In genomic region chr11:94424662-94425061, GRCh38 we compare ENCODE assay signal across 21 cellular contexts. TPM values are rescaled to one million over a fixed set of nuclear protein-coding genes. Genes with fewer than 3 reads are reported as not detected.
DNase-seq lines count a peak whose midpoint lies in the region; ATAC-seq, FAIRE-seq and TF ChIP-seq lines count a peak whose summit lies in the region.
"Had no signal": no experiment of that assay in that cellular context is flagged by ENCODE, and none has a peak within 500 bp of the region (broad histone marks: within the 10 kb centered on the region; RNA-seq: fewer than 3 reads in every experiment).

No MANE protein-coding gene starts in this region.

- H3K4me2 ChIP-seq in A549 = no peak overlapping the region
- H3K4me2 ChIP-seq in IMR-90 (ENCODE audit: low read depth, low read length) = no peak overlapping the region

- no peak overlapping the region for H3K14ac ChIP-seq in IMR-90 (replicated peaks; ENCODE audit: low read depth, low read length)

- POLR2A ChIA-PET in A549 (lab: Yijun Ruan, JAX) = no interaction called here
- POLR2A ChIA-PET in IMR-90 (lab: Charles Lee; ENCODE audit: unreplicated experiment) = no interaction called here

- TF ChIP-seq CTCF in A549 (IDR thresholded peaks at IDR 0.05) (no peak), IMR-90 (conservative IDR thresholded peaks at IDR 0.05; ENCODE audit: low read depth, low read length) (no peak), bronchial epithelial cell (IDR thresholded peaks at IDR 0.05; ENCODE audit: insufficient read depth, low read length, severe bottlenecking) (no peak), fibroblast of pulmonary artery (IDR thresholded peaks at IDR 0.05; ENCODE audit: low read length, missing control alignments) (no peak)

- 72% methylated on average over 2 of the region's 2 CpGs for WGBS in A549 (ENCODE audit: missing lambda C conversion rate)
- WGBS in IMR-90 (ENCODE audit: extremely low coverage in 2 of 2, insufficient read length in 1 of 2), 2 experiments = no CpG with 5 or more reads among the region's 2 CpGs

- H4K5ac ChIP-seq in IMR-90 (ENCODE audit: low read depth, low read length) = no peak overlapping the region

- H3K9me1 ChIP-seq in IMR-90 (ENCODE audit: insufficient read depth, low read length) = peaks cover 6% of the 10 kb centered on the region; the same call in 1 of the 2 replicates

- H3K4me3 Mint-ChIP-seq in activated T-helper 1 cell treated with anti-CD3 and anti-CD28 coated beads, Interleukin-12 subunit alpha, Interleukin-12 subunit beta, Interleukin-2, Interleukin-4 antibody, amounts not matched to agents 30 ng/mL and 10 ng/mL and 1 ng/mL, durations not matched to agents 14 hours and 24 hours and 36 hours = no peak overlapping the region

- TF ChIP-seq RAD21 in A549 (conservative IDR thresholded peaks at IDR 0.05 in 1 of 2, IDR thresholded peaks at IDR 0.05 in 1 of 2) (no peak), IMR-90 (IDR thresholded peaks at IDR 0.05; ENCODE audit: low read length) (no peak)

- no peak overlapping the region for H3K56ac ChIP-seq in IMR-90 (ENCODE audit: extremely low read depth, insufficient read depth, low read length)

- FAIRE-seq in A549 (lab: Jason Lieb, UNC) (no peak), bronchial epithelial cell (lab: Jason Lieb, UNC) (no peak)
- FAIRE-seq: G401.6, GM12891 had no signal

- no peak for ATAC-seq in A549
- 0 out of 2 replicates have a peak, but pooled peaks have one; percentile 21 for ATAC-seq in IMR-90 (ENCODE audit: low read depth)
- no peak for ATAC-seq in HG02678 (IDR thresholded peaks at IDR 0.05; ENCODE audit: unreplicated experiment)
- ATAC-seq: Panc1, Right ventricle myocardium inferior had no signal

- no peak for DNase-seq in A549 (ENCODE audit: low read depth in 1 of 2, low spot score in 1 of 2)
- peak; percentile 41 for DNase-seq in IMR-90
- peak; percentile 62 for DNase-seq in bronchial epithelial cell (ENCODE audit: low read depth)
- peak; percentile 38 for DNase-seq in fibroblast of pulmonary artery (ENCODE audit: low read depth)
- DNase-seq in hypothalamus (lab: John Stamatoyannopoulos, UW) = no peak
- no peak for DNase-seq in activated T-helper 1 cell treated with anti-CD3 and anti-CD28 coated beads, Interleukin-12 subunit alpha, Interleukin-12 subunit beta, Interleukin-2, Interleukin-4 antibody, amounts not matched to agents 30 ng/mL and 10 ng/mL and 1 ng/mL, durations not matched to agents 14 hours and 24 hours and 36 hours (ENCODE audit: low spot score)
- no peak for DNase-seq in nucleus accumbens (lab: John Stamatoyannopoulos, UW)
- DNase-seq: 8988T, COR-L47, DMS53, KBM-7, NCI-H1092 treated with DMSO at 0.1 percent for 48 hours, NCI-H1694, NCI-H774 had no signal

- no peak overlapping the region for H2BK15ac ChIP-seq in IMR-90 (ENCODE audit: low read depth, low read length)

- no peak overlapping the region for H4K91ac ChIP-seq in IMR-90 (ENCODE audit: insufficient read depth, low read depth, low read length)

- TF ChIP-seq EP300 in A549 (IDR thresholded peaks at IDR 0.05) = no peak

- dilution Hi-C loops in IMR-90 (cut with HindIII; ENCODE audit: low sequenced_read_pairs, unreplicated experiment) = no loop called here

- H3K4me1 Mint-ChIP-seq in activated T-helper 1 cell treated with anti-CD3 and anti-CD28 coated beads, Interleukin-12 subunit alpha, Interleukin-12 subunit beta, Interleukin-2, Interleukin-4 antibody, amounts not matched to agents 30 ng/mL and 10 ng/mL and 1 ng/mL, durations not matched to agents 14 hours and 24 hours and 36 hours (ENCODE audit: low read depth) = no peaks in the 10 kb centered on the region

- H4K8ac ChIP-seq in IMR-90 (ENCODE audit: low read depth in 2 of 2, low read length in 2 of 2) = no peak overlapping the region

- no peak overlapping the region for H2BK20ac ChIP-seq in IMR-90 (ENCODE audit: low read depth, low read length)

- H3K27ac Mint-ChIP-seq in activated T-helper 1 cell treated with anti-CD3 and anti-CD28 coated beads, Interleukin-12 subunit alpha, Interleukin-12 subunit beta, Interleukin-2, Interleukin-4 antibody, amounts not matched to agents 30 ng/mL and 10 ng/mL and 1 ng/mL, durations not matched to agents 14 hours and 24 hours and 36 hours = no peak overlapping the region

- H2AK5ac ChIP-seq in IMR-90 (ENCODE audit: low read depth, low read length) = no peak overlapping the region

- H2AK9ac ChIP-seq in IMR-90 (replicated peaks; ENCODE audit: low read depth, low read length, poor library complexity) = no peak overlapping the region

- H3K9me3 ChIP-seq in A549 = no peaks in the 10 kb centered on the region
- no peaks in the 10 kb centered on the region for H3K9me3 ChIP-seq in IMR-90 (ENCODE audit: control insufficient read depth, insufficient read depth, low read length)

- H3K4me3 ChIP-seq in A549 (no peak overlapping the region), IMR-90 (ENCODE audit: insufficient read depth, low read depth, low read length) (no peak overlapping the region), bronchial epithelial cell (ENCODE audit: low read depth, low read length) (no peak overlapping the region), fibroblast of pulmonary artery (replicated peaks; ENCODE audit: low read depth, low read length) (no peak overlapping the region)

- no peak overlapping the region for H3K4ac ChIP-seq in IMR-90 (ENCODE audit: low read depth, low read length)

- no peak overlapping the region for H3K27ac ChIP-seq in A549
- H3K27ac ChIP-seq in IMR-90 (ENCODE audit: insufficient read depth, low read length) = no peak overlapping the region
- H3K27ac ChIP-seq: C4-2B had no signal

- H2BK5ac ChIP-seq in IMR-90 (ENCODE audit: low read depth, low read length, poor library complexity, severe bottlenecking) = no peak overlapping the region

- intact Hi-C loops in IMR-90 (cut with micrococcal nuclease) = loop anchor here (5.0 kb wide), 1 partner anchor 187 kb away; no protein-coding TSS in a partner anchor
- intact Hi-C loops in activated T-helper 1 cell treated with anti-CD3 and anti-CD28 coated beads, Interleukin-12 subunit alpha, Interleukin-12 subunit beta, Interleukin-2, Interleukin-4 antibody, amounts not matched to agents 30 ng/mL and 10 ng/mL and 1 ng/mL, durations not matched to agents 14 hours and 24 hours and 36 hours (cut with micrococcal nuclease) = no loop called here

- CTCF ChIA-PET in A549 (lab: Yijun Ruan, JAX) = interaction anchor here (0.9 kb wide), 1 partner anchor 253 kb away, joined by 3 read pairs; no protein-coding TSS in a partner anchor
- CTCF ChIA-PET in IMR-90 (lab: Yijun Ruan, JAX) = interaction anchor here (0.6 kb wide), 1 partner anchor 335 kb away, joined by 3 read pairs; no protein-coding TSS in a partner anchor

- H3K27me3 ChIP-seq in IMR-90 (ENCODE audit: control insufficient read depth, insufficient read depth, low read length) (no peaks in the 10 kb centered on the region), bronchial epithelial cell (ENCODE audit: control insufficient read depth, insufficient read depth, low read length) (no peaks in the 10 kb centered on the region)

- H2AFZ ChIP-seq in IMR-90 (replicated peaks; ENCODE audit: low read length, poor library complexity) = no peak overlapping the region

- 0 out of 3 replicates have a peak, but pooled peaks cover 6% of the 10 kb centered on the region for H3K4me1 ChIP-seq in A549
- peaks cover 3% of the 10 kb centered on the region; the same call in 1 of the 2 replicates for H3K4me1 ChIP-seq in IMR-90 (ENCODE audit: control insufficient read depth, insufficient read depth, low read length)

- in situ Hi-C loops in IMR-90 (cut with MboI; ENCODE audit: low sequenced_read_pairs) = loop anchor here (10.0 kb wide), 1 partner anchor 250 kb away; no protein-coding TSS in a partner anchor

- H3K36me3 ChIP-seq in IMR-90 (ENCODE audit: control insufficient read depth, insufficient read depth, low read length) = peaks cover 2% of the 10 kb centered on the region
- no peaks in the 10 kb centered on the region for H3K36me3 ChIP-seq in bronchial epithelial cell (ENCODE audit: control insufficient read depth, insufficient read depth, low read length)

- no peak overlapping the region for H3K18ac ChIP-seq in IMR-90 (ENCODE audit: low read depth, low read length)

- peaks cover 36% of the 10 kb centered on the region for H3K36me3 Mint-ChIP-seq in activated T-helper 1 cell treated with anti-CD3 and anti-CD28 coated beads, Interleukin-12 subunit alpha, Interleukin-12 subunit beta, Interleukin-2, Interleukin-4 antibody, amounts not matched to agents 30 ng/mL and 10 ng/mL and 1 ng/mL, durations not matched to agents 14 hours and 24 hours and 36 hours (ENCODE audit: low read depth)

- H3K9me3 Mint-ChIP-seq in activated T-helper 1 cell treated with anti-CD3 and anti-CD28 coated beads, Interleukin-12 subunit alpha, Interleukin-12 subunit beta, Interleukin-2, Interleukin-4 antibody, amounts not matched to agents 30 ng/mL and 10 ng/mL and 1 ng/mL, durations not matched to agents 14 hours and 24 hours and 36 hours = no peaks in the 10 kb centered on the region

- TF ChIP-seq POLR2A in A549 (IDR thresholded peaks at IDR 0.05; ENCODE audit: low read length) (no peak), IMR-90 (IDR thresholded peaks at IDR 0.05; ENCODE audit: low read depth, low read length) (no peak)

- BruUV-seq in IMR-90 (replicated peaks; lab: Mats Ljungman, UMichigan) = no TSS peak

- no peaks in the 10 kb centered on the region for H4K20me1 ChIP-seq in IMR-90 (ENCODE audit: insufficient read depth, low read length)

- H3K9ac ChIP-seq in IMR-90 (ENCODE audit: low read depth, low read length) = no peak overlapping the region

- 0 out of 4 replicates have a peak, but pooled peaks cover 0 to 4% of the 10 kb centered on the region in 2 experiments for H3K79me1 ChIP-seq in IMR-90 (ENCODE audit: low read depth in 1 of 2, low read length in 2 of 2)

- H3K23ac ChIP-seq in IMR-90 (ENCODE audit: low read depth, low read length) = no peak overlapping the region

- H3K27me3 Mint-ChIP-seq in activated T-helper 1 cell treated with anti-CD3 and anti-CD28 coated beads, Interleukin-12 subunit alpha, Interleukin-12 subunit beta, Interleukin-2, Interleukin-4 antibody, amounts not matched to agents 30 ng/mL and 10 ng/mL and 1 ng/mL, durations not matched to agents 14 hours and 24 hours and 36 hours (ENCODE audit: insufficient read depth) = no peaks in the 10 kb centered on the region

- no peak overlapping the region for H2BK120ac ChIP-seq in IMR-90 (ENCODE audit: low read depth, low read length)

RNA-seq across cellular contexts. Expression of gene GPR83, which starts 23.4 kb away (rescaled TPM):
- polyA plus RNA-seq in A549 (2011; rRNA removed) (0.09 TPM in 2 replicates), A549 (2017; fragmentation: RNase III; extraction: RNeasy Plus Mini Kit Qiagen cat#74134 plus additional on column Dnase treatment) (0.03 to 0.07 TPM (median 0.06 TPM) in 3 replicates), IMR-90 (2012; rRNA removed) (0.03 and 0.07 TPM in 2 replicates)
- polyA plus RNA-seq in A549 (2012; cell fraction: cytosol; rRNA removed) = 0.03 and 0.04 TPM in 2 replicates
- polyA plus RNA-seq in A549 (2012; cell fraction: nucleus; rRNA removed) = 0.23 and 0.24 TPM in 2 replicates
- polyA minus RNA-seq in A549 (2011; rRNA and poly(A)+ RNA removed) = 0.15 and 0.25 TPM in 2 replicates
- total RNA-seq in IMR-90 (2012; rRNA removed) (under 0.01 TPM in 2 replicates), bronchial epithelial cell (under 0.01 TPM in 2 replicates)
- 0.02 and 0.05 TPM in 2 replicates for polyA plus RNA-seq in IMR-90 (2012; cell fraction: cytosol; rRNA removed)
- polyA plus RNA-seq in IMR-90 (2012; cell fraction: nucleus; rRNA removed; ENCODE audit: low replicate concordance) = 0.10 TPM in 2 replicates
- total RNA-seq in activated T-helper 1 cell treated with anti-CD3 and anti-CD28 coated beads, Interleukin-12 subunit alpha, Interleukin-12 subunit beta, Interleukin-2, Interleukin-4 antibody, amounts not matched to agents 30 ng/mL and 10 ng/mL and 1 ng/mL, durations not matched to agents 14 hours and 24 hours and 36 hours = 0.15 TPM in 1 of 2 replicates, not detected in the other
- total RNA-seq: M059J had no signal

Comparison
In these comparisons a context has a peak if more than half of its experiments do, and no peak if none do; other contexts are left out.
1. DNase-seq: peak in IMR-90 (single experiment), bronchial epithelial cell (single experiment) and fibroblast of pulmonary artery (single experiment); none in A549 (0 of 2), hypothalamus (0 of 51), activated T-helper 1 cell treated with anti-CD3 and anti-CD28 coated beads, Interleukin-12 subunit alpha, Interleukin-12 subunit beta, Interleukin-2, Interleukin-4 antibody, amounts not matched to agents 30 ng/mL and 10 ng/mL and 1 ng/mL, durations not matched to agents 14 hours and 24 hours and 36 hours (single experiment) and nucleus accumbens (0 of 56).